Comparison of ENCODE assay signal across 26 cellular contexts in the genomic region with DNA sequence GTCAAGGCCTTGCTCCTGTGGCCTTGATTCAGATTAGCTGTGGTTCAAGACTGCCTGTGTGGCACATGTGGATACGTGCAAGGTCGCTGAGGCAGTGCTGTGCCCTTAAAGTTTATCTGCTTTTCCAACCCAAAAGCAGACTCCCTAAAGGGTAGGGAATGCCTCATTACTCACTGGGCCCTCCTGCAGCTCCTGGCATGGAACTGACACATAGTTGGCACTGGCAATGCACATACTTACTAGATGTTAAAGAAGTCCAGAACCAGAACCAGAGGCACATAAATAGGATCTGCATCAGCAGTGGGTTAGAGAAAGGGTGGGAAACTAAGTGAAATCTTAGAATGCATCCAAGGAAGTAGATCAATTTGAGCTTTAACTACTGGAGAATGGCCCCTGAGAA.
A peak's percentile ranks its signal among the peaks of the same experiment; 100 is the strongest.
DNase-seq lines count a peak whose midpoint lies in the region; ATAC-seq and TF ChIP-seq lines count a peak whose summit lies in the region.
"Had no signal": no experiment of that assay in that cellular context is flagged by ENCODE, and none has a peak within 500 bp of the region (broad histone marks: within the 10 kb centered on the region; RNA-seq: fewer than 3 reads in every experiment).

No MANE protein-coding gene starts in this region.

- no peaks in the 10 kb centered on the region for H3K9me3 ChIP-seq in right atrium auricular region
- no peaks in the 10 kb centered on the region for H3K9me3 ChIP-seq in testis
- H3K9me3 ChIP-seq: A549, SJSA1 had no signal

- intact Hi-C loops in Right ventricle myocardium superior (cut with DNase I) (no loop called here), testis (cut with DNase I; ENCODE audit: low total_unique reads) (no loop called here)

- H3K27ac ChIP-seq in right atrium auricular region (no peak overlapping the region), testis (no peak overlapping the region)
- H3K27ac ChIP-seq: A549, PC-9, SJSA1, WERI-Rb-1 had no signal

- H3K27me3 ChIP-seq in right atrium auricular region (no peaks in the 10 kb centered on the region), testis (no peaks in the 10 kb centered on the region)

- 50% methylated on average over 2 of the region's 2 CpGs; no CpG with 5 or more reads in 1 of the 2 donors for WGBS in testis, 2 donors

- DNase-seq in Right ventricle myocardium superior (no peak), right atrium auricular region (ENCODE audit: low spot score) (no peak), RPMI7951 (ENCODE audit: low read depth) (peak; percentile 15), fibroblast of pulmonary artery (ENCODE audit: low read depth) (peak; percentile 13), NCI-H2029 (lab: John Stamatoyannopoulos, UW) (no peak), cortex of kidney (lab: John Stamatoyannopoulos, UW) (no peak), testis (no peak)
- DNase-seq: activated naive CD4-positive, alpha-beta T cell; anterior cingulate cortex; CD4-positive, CD25-positive, alpha-beta regulatory T cell; endodermal cell; hypothalamus; mammary epithelial cell; MM.1S; NCI-H146; NCI-H2227 treated with DMSO at 0.1 percent for 48 hours; nucleus accumbens; PC-9; stimulated activated CD4-positive, alpha-beta T cell treated with anti-CD3 and anti-CD28 coated beads, Interleukin-12 subunit alpha, Interleukin-12 subunit beta, amount 100 ng/mL, for 4 hours; stimulated activated CD8-positive, alpha-beta memory T cell treated with anti-CD3 and anti-CD28 coated beads, Interleukin-4, amount 100 ng/mL, for 48 hours; T-helper 2 cell; WERI-Rb-1 had no signal

- H3K4me3 ChIP-seq in right atrium auricular region (no peak overlapping the region), fibroblast of pulmonary artery (replicated peaks; ENCODE audit: low read depth, low read length) (no peak overlapping the region), testis (no peak overlapping the region)
- H3K4me3 ChIP-seq: A549, GM23338, PC-9, SJSA1 had no signal

- peak; percentile 64 for ATAC-seq in Right ventricle myocardium superior (ENCODE audit: poor library complexity)
- no peak for ATAC-seq in HG03460 (IDR thresholded peaks at IDR 0.05; ENCODE audit: unreplicated experiment)
- ATAC-seq: A549, GM23338 had no signal

- no peak for TF ChIP-seq CTCF in right atrium auricular region (IDR thresholded peaks at IDR 0.05)
- TF ChIP-seq CTCF in fibroblast of pulmonary artery (IDR thresholded peaks at IDR 0.05; ENCODE audit: low read length, missing control alignments): no peak
- TF ChIP-seq CTCF in testis (IDR thresholded peaks at IDR 0.05): no peak

- H3K36me3 ChIP-seq in right atrium auricular region (no peaks in the 10 kb centered on the region), testis (ENCODE audit: low read depth, missing control alignments) (no peaks in the 10 kb centered on the region)
- H3K36me3 ChIP-seq: SJSA1, WERI-Rb-1 had no signal

- H3K4me1 ChIP-seq in right atrium auricular region: peaks cover 0 to 3% of the 10 kb centered on the region in 2 donors
- no peaks in the 10 kb centered on the region for H3K4me1 ChIP-seq in testis
- H3K4me1 ChIP-seq: SJSA1 had no signal

- TF ChIP-seq POLR2A in testis (IDR thresholded peaks at IDR 0.05): no peak

Comparison
In these comparisons a context has a peak if more than half of its experiments do, and no peak if none do; other contexts are left out.
1. DNase-seq: peak in RPMI7951 (single experiment) and fibroblast of pulmonary artery (single experiment); none in Right ventricle myocardium superior (single experiment), right atrium auricular region (single experiment), NCI-H2029 (single experiment), cortex of kidney (single experiment) and testis (single experiment).